Comparison of ENCODE assay signal across 17 cellular contexts in the genomic region with DNA sequence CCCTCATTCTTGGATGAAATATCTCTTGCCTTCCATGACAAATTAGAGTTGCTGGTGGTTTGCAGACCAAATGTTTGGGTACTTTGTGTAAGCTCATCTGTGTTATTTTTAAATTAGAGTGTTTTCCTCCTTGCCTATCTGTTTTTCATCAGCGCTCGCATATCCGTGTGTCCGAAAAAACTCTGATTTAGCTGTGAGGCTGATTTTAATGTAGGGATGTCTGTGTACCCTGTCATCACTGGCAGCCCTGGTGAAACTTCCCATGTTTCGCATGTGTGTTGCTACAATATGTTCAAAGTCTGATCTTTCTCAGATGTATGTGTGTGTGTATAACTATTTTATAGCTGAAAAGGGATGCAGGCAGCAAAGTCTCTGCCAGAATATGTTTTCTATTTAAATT.
A peak's percentile ranks its signal among the peaks of the same experiment; 100 is the strongest.
DNase-seq lines count a peak whose midpoint lies in the region; ATAC-seq and TF ChIP-seq lines count a peak whose summit lies in the region.
"Had no signal": no experiment of that assay in that cellular context is flagged by ENCODE, and none has a peak within 500 bp of the region (broad histone marks: within the 10 kb centered on the region; RNA-seq: fewer than 3 reads in every experiment).

No MANE protein-coding gene starts in this region.

- H3K4me3 Mint-ChIP-seq in nephron, result no peak overlapping the region
- H3K4me3 Mint-ChIP-seq in CD14-positive monocyte, result no peak overlapping the region
- H3K4me3 Mint-ChIP-seq: CD4-positive, alpha-beta T cell; HFFc6 had no signal

- H3K27me3 Mint-ChIP-seq in nephron (ENCODE audit: low read depth) (no peaks in the 10 kb centered on the region), CD14-positive monocyte (ENCODE audit: low read depth in 3 of 3) (no peaks in the 10 kb centered on the region)
- H3K27me3 Mint-ChIP-seq: CD4-positive, alpha-beta T cell had no signal

- peak overlapping the region in 58 of 59 donors; percentile 18 to 97 (median 91) for H3K27ac ChIP-seq in dorsolateral prefrontal cortex
- H3K27ac ChIP-seq: A549; BLaER1 treated with 17β-estradiol and CSF1 and Interleukin-3, amounts not matched to agents 10 nM and 100 nM had no signal

- H3K36me3 Mint-ChIP-seq in nephron (ENCODE audit: low read depth) (peaks cover 13% of the 10 kb centered on the region), CD14-positive monocyte (peaks cover 22 to 31% of the 10 kb centered on the region in 2 donors)

- H3K4me3 ChIP-seq in dorsolateral prefrontal cortex, result peak overlapping the region in 2 of 59 donors; percentile 0 to 1
- H3K4me3 ChIP-seq: A549; BLaER1 treated with 17β-estradiol and CSF1 and Interleukin-3, amounts not matched to agents 10 nM and 100 nM; GM12878; HAP-1 had no signal

- ATAC-seq in SK-N-SH treated with all-trans-retinoic acid at 6 μM for 48 hours (peak; percentile 51; the same call in 1 of the 3 replicates), GM21423 (IDR thresholded peaks at IDR 0.05; ENCODE audit: unreplicated experiment) (no peak)
- ATAC-seq: A549, GM12878, HepG2 had no signal

- no peak for TF ChIP-seq CTCF in dorsolateral prefrontal cortex (IDR thresholded peaks at IDR 0.05 in 54 of 56, conservative IDR thresholded peaks at IDR 0.05 in 2 of 56; ENCODE audit: low read depth in 1 of 56, partially characterized antibody in 56 of 56)
- no peak for TF ChIP-seq CTCF in nephron (IDR thresholded peaks at IDR 0.05; ENCODE audit: unreplicated experiment in 3 of 3)
- no peak for TF ChIP-seq CTCF in CD14-positive monocyte (IDR thresholded peaks at IDR 0.05)

- H3K27ac Mint-ChIP-seq in nephron (peak overlapping the region in 2 of 3 experiments; percentile 14 to 46), CD14-positive monocyte (no peak overlapping the region)
- H3K27ac Mint-ChIP-seq: CD4-positive, alpha-beta T cell; HFFc6 had no signal

- H3K27me3 ChIP-seq in dorsolateral prefrontal cortex, result no peaks in the 10 kb centered on the region
- H3K27me3 ChIP-seq: BLaER1 treated with 17β-estradiol and CSF1 and Interleukin-3, amounts not matched to agents 10 nM and 100 nM had no signal

- peaks cover 45% of the 10 kb centered on the region for H3K4me1 Mint-ChIP-seq in nephron
- H3K4me1 Mint-ChIP-seq in CD14-positive monocyte, result peaks cover 33% of the 10 kb centered on the region

- intact Hi-C loops in dorsolateral prefrontal cortex (cut with DNase I) (no loop called here), CD14-positive monocyte (cut with micrococcal nuclease) (loop anchor here in 1 of 2 donors (10.0 kb wide), 1 partner anchor 157 kb away; a partner anchor contains a TSS)

- DNase-seq in dorsolateral prefrontal cortex, result no peak
- no peak for DNase-seq in CD14-positive monocyte (ENCODE audit: low spot score)
- DNase-seq in mesenteric fat pad (ENCODE audit: low spot score), result no peak
- no peak for DNase-seq in cerebellar nuclear complex (lab: John Stamatoyannopoulos, UW)
- DNase-seq: Calu3; CD4-positive, alpha-beta T cell; DMS 273 treated with DMSO at 0.1 percent for 48 hours; DMS79; HFFc6 had no signal

- no peaks in the 10 kb centered on the region for H3K9me3 Mint-ChIP-seq in nephron
- H3K9me3 Mint-ChIP-seq in CD14-positive monocyte, result peaks cover 0 to 3% (median 0%) of the 10 kb centered on the region in 7 donors
- H3K9me3 Mint-ChIP-seq: CD4-positive, alpha-beta T cell had no signal

TF ChIP-seq in SK-N-SH treated with all-trans-retinoic acid at 6 μM for 48 hours, 23 proteins besides CTCF, POLR2A, EP300 and RAD21:
- TF ChIP-seq BACH2 (CRISPR knock-in tag; IDR thresholded peaks at IDR 0.05; ENCODE audit: borderline replicate concordance) (no peak), ZNF70 (CRISPR knock-in tag; IDR thresholded peaks at IDR 0.05) (no peak)
- TF ChIP-seq, protein P1, sequence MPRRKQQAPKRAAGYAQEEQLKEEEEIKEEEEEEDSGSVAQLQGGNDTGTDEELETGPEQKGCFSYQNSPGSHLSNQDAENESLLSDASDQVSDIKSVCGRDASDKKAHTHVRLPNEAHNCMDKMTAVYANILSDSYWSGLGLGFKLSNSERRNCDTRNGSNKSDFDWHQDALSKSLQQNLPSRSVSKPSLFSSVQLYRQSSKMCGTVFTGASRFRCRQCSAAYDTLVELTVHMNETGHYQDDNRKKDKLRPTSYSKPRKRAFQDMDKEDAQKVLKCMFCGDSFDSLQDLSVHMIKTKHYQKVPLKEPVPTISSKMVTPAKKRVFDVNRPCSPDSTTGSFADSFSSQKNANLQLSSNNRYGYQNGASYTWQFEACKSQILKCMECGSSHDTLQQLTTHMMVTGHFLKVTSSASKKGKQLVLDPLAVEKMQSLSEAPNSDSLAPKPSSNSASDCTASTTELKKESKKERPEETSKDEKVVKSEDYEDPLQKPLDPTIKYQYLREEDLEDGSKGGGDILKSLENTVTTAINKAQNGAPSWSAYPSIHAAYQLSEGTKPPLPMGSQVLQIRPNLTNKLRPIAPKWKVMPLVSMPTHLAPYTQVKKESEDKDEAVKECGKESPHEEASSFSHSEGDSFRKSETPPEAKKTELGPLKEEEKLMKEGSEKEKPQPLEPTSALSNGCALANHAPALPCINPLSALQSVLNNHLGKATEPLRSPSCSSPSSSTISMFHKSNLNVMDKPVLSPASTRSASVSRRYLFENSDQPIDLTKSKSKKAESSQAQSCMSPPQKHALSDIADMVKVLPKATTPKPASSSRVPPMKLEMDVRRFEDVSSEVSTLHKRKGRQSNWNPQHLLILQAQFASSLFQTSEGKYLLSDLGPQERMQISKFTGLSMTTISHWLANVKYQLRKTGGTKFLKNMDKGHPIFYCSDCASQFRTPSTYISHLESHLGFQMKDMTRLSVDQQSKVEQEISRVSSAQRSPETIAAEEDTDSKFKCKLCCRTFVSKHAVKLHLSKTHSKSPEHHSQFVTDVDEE (CRISPR knock-in tag; IDR thresholded peaks at IDR 0.05), result 0 out of 2 replicates have a peak, but pooled peaks have one; percentile 41

Comparison
In these comparisons a context has a peak if more than half of its experiments do, and no peak if none do; other contexts are left out.
1. H3K27ac Mint-ChIP-seq: peak in nephron (2 of 3); none in CD14-positive monocyte (0 of 7).